In genomic region chr1:25027876-25028586, GRCh38 we compare ENCODE assay signal across 18 cellular contexts.
DNase-seq lines count a peak whose midpoint lies in the region; ATAC-seq, FAIRE-seq and TF ChIP-seq lines count a peak whose summit lies in the region.
"Had no signal": no experiment of that assay in that cellular context is flagged by ENCODE, and none has a peak within 500 bp of the region (broad histone marks: within the 10 kb centered on the region; RNA-seq: fewer than 3 reads in every experiment).

No MANE protein-coding gene starts in this region.

- no peaks in the 10 kb centered on the region for H3K9me3 ChIP-seq in CD4-positive, CD25-positive, alpha-beta regulatory T cell (ENCODE audit: control insufficient read depth in 2 of 2, low read length in 2 of 2)
- no peaks in the 10 kb centered on the region for H3K9me3 ChIP-seq in kidney (ENCODE audit: control insufficient read depth in 1 of 2, low read length in 2 of 2)
- H3K9me3 ChIP-seq: uterus had no signal

- H3K27me3 Mint-ChIP-seq in CD4-positive, CD25-positive, alpha-beta regulatory T cell: peaks cover 7% of the 10 kb centered on the region
- H3K27me3 Mint-ChIP-seq in activated B cell treated with CpG ODN at 0.5 μM for 24 hours: no peaks in the 10 kb centered on the region
- H3K27me3 Mint-ChIP-seq: naive thymus-derived CD4-positive, alpha-beta T cell had no signal

- H3K36me3 Mint-ChIP-seq in CD4-positive, CD25-positive, alpha-beta regulatory T cell: no peaks in the 10 kb centered on the region
- no peaks in the 10 kb centered on the region for H3K36me3 Mint-ChIP-seq in activated B cell treated with CpG ODN at 0.5 μM for 24 hours (ENCODE audit: low read depth)

- no peaks in the 10 kb centered on the region for H3K36me3 ChIP-seq in CD4-positive, CD25-positive, alpha-beta regulatory T cell (ENCODE audit: control insufficient read depth, insufficient read depth, low read length)
- H3K36me3 ChIP-seq in kidney (ENCODE audit: control insufficient read depth in 1 of 2, insufficient read depth in 2 of 2, low read length in 2 of 2): no peaks in the 10 kb centered on the region
- H3K36me3 ChIP-seq: uterus had no signal

- H3K27ac Mint-ChIP-seq in CD4-positive, CD25-positive, alpha-beta regulatory T cell: peak overlapping the region; percentile 90 to 96 (median 95)
- peak overlapping the region; percentile 97 for H3K27ac Mint-ChIP-seq in activated B cell treated with CpG ODN at 0.5 μM for 24 hours

- FAIRE-seq in kidney (lab: Jason Lieb, UNC): no peak
- FAIRE-seq: astrocyte had no signal

- H3K27ac ChIP-seq in CD4-positive, CD25-positive, alpha-beta regulatory T cell (ENCODE audit: insufficient read depth, low read length, poor library complexity, severe bottlenecking): no peak overlapping the region
- H3K27ac ChIP-seq in kidney (ENCODE audit: low read depth in 2 of 2, low read length in 2 of 2): no peak overlapping the region
- H3K27ac ChIP-seq: parathyroid adenoma, uterus, VCaP had no signal

- no peak for ATAC-seq in CD4-positive, CD25-positive, alpha-beta regulatory T cell (ENCODE audit: low read depth in 2 of 2)
- ATAC-seq in activated B cell treated with CpG ODN at 0.5 μM for 24 hours (ENCODE audit: low read depth): no peak
- ATAC-seq in GM18505 (IDR thresholded peaks at IDR 0.05; ENCODE audit: unreplicated experiment): no peak
- no peak for ATAC-seq in HG02571 (IDR thresholded peaks at IDR 0.05; ENCODE audit: unreplicated experiment)
- ATAC-seq in GM18502 (IDR thresholded peaks at IDR 0.05; ENCODE audit: poor library complexity, unreplicated experiment): no peak
- ATAC-seq: naive thymus-derived CD4-positive, alpha-beta T cell had no signal

- H3K4me1 Mint-ChIP-seq in CD4-positive, CD25-positive, alpha-beta regulatory T cell: peaks cover 13 to 89% (median 42%) of the 10 kb centered on the region in 4 donors
- H3K4me1 Mint-ChIP-seq in activated B cell treated with CpG ODN at 0.5 μM for 24 hours: peaks cover 27% of the 10 kb centered on the region

- peaks cover 63% of the 10 kb centered on the region for H3K4me1 ChIP-seq in CD4-positive, CD25-positive, alpha-beta regulatory T cell (ENCODE audit: control insufficient read depth, insufficient read depth, low read length, poor library complexity, severe bottlenecking)
- no peaks in the 10 kb centered on the region for H3K4me1 ChIP-seq in kidney (ENCODE audit: control insufficient read depth in 1 of 2, insufficient read depth in 1 of 2, low read depth in 1 of 2, low read length in 2 of 2)
- H3K4me1 ChIP-seq: parathyroid adenoma, uterus had no signal

- H3K9me3 Mint-ChIP-seq in CD4-positive, CD25-positive, alpha-beta regulatory T cell: no peaks in the 10 kb centered on the region
- no peaks in the 10 kb centered on the region for H3K9me3 Mint-ChIP-seq in activated B cell treated with CpG ODN at 0.5 μM for 24 hours

- POLR2A ChIA-PET in activated B cell treated with CpG ODN at 0.5 μM for 24 hours (lab: Charles Lee): interaction anchor here (1.5 to 13.4 kb wide), 6 partner anchors 9 to 102 kb away, joined by 3 to 385 read pairs (median 8); partner anchors contain the start of gene RUNX3

- TF ChIP-seq CTCF in GM12865 (IDR thresholded peaks at IDR 0.05; ENCODE audit: insufficient read depth, low read depth, low read length, missing control alignments) (no peak), activated B cell treated with CpG ODN at 0.5 μM for 24 hours (IDR thresholded peaks at IDR 0.05) (no peak), kidney (IDR thresholded peaks at IDR 0.05; ENCODE audit: borderline replicate concordance, extremely low read depth, insufficient read depth) (no peak)

- DNase-seq in CD4-positive, CD25-positive, alpha-beta regulatory T cell: no peak
- no peak for DNase-seq in GM12865 (ENCODE audit: low read depth)
- no peak for DNase-seq in activated B cell treated with CpG ODN at 0.5 μM for 24 hours
- DNase-seq in kidney: peak; percentile 58
- DNase-seq: activated effector memory CD4-positive, alpha-beta T cell treated with anti-CD3 and anti-CD28 coated beads, Interleukin-2, amount 50 U/mL, for 16 hours; Kasumi-1; kidney glomerular epithelial cell; NCI-H1436; NCI-H226; NK-92 treated with Interleukin-12 subunit alpha and Interleukin-12 subunit beta, amount 100 ng/mL, for 24 hours; uterus had no signal

- no peak for TF ChIP-seq POLR2A in GM18505 (IDR thresholded peaks at IDR 0.05; ENCODE audit: borderline replicate concordance, extremely low read depth, insufficient read depth, insufficient read length)

- peak overlapping the region in 1 of 4 donors; percentile 19 for H3K4me3 Mint-ChIP-seq in CD4-positive, CD25-positive, alpha-beta regulatory T cell
- no peak overlapping the region for H3K4me3 Mint-ChIP-seq in activated B cell treated with CpG ODN at 0.5 μM for 24 hours

- intact Hi-C loops in activated B cell treated with CpG ODN at 0.5 μM for 24 hours (cut with micrococcal nuclease) (no loop called here), kidney (cut with DNase I) (no loop called here)

- no peak overlapping the region for H3K9ac ChIP-seq in kidney (ENCODE audit: low read length in 2 of 2)
- H3K9ac ChIP-seq: parathyroid adenoma had no signal

- CTCF ChIA-PET in activated B cell treated with CpG ODN at 0.5 μM for 24 hours (lab: Charles Lee): interaction anchor here (1.2 to 1.4 kb wide), 3 partner anchors 9 to 95 kb away, joined by 3 to 5 read pairs (median 5); no protein-coding TSS in a partner anchor

- no peak overlapping the region for H3K4me3 ChIP-seq in CD4-positive, CD25-positive, alpha-beta regulatory T cell (ENCODE audit: low read depth, low read length)
- H3K4me3 ChIP-seq in GM12865 (ENCODE audit: low read depth, low read length) (peak overlapping the region; percentile 35), kidney (ENCODE audit: low read length in 2 of 2) (no peak overlapping the region)
- H3K4me3 ChIP-seq: uterus had no signal

- H3K27me3 ChIP-seq in CD4-positive, CD25-positive, alpha-beta regulatory T cell (ENCODE audit: control insufficient read depth, insufficient read depth, low read length): no peaks in the 10 kb centered on the region
- H3K27me3 ChIP-seq: uterus had no signal
